In genomic region chr20:44208770-44209169, GRCh38 we compare ENCODE assay signal across 1 cellular context.
A peak's percentile ranks its signal among the peaks of the same experiment; 100 is the strongest.
TF ChIP-seq lines count a peak whose summit lies in the region.

No MANE protein-coding gene starts in this region.

TF ChIP-seq in K562, 482 proteins besides CTCF, POLR2A, EP300 and RAD21:
- TF ChIP-seq, protein P1, sequence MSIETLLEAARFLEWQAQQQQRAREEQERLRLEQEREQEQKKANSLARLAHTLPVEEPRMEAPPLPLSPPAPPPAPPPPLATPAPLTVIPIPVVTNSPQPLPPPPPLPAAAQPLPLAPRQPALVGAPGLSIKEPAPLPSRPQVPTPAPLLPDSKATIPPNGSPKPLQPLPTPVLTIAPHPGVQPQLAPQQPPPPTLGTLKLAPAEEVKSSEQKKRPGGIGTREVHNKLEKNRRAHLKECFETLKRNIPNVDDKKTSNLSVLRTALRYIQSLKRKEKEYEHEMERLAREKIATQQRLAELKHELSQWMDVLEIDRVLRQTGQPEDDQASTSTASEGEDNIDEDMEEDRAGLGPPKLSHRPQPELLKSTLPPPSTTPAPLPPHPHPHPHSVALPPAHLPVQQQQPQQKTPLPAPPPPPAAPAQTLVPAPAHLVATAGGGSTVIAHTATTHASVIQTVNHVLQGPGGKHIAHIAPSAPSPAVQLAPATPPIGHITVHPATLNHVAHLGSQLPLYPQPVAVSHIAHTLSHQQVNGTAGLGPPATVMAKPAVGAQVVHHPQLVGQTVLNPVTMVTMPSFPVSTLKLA (conservative IDR thresholded peaks at IDR 0.05), result peak; percentile 16 to 42; a peak in 2 of 4 replicates
- TF ChIP-seq SAFB (IDR thresholded peaks at IDR 0.05; ENCODE audit: borderline replicate concordance, low read depth, low read length) (no peak), GTF2A2 (tag; IDR thresholded peaks at IDR 0.05) (no peak), SIX5 (IDR thresholded peaks at IDR 0.05; ENCODE audit: borderline replicate concordance in 1 of 2, insufficient read depth in 1 of 2, low read depth in 1 of 2, low read length in 2 of 2) (no peak), MEIS2 (IDR thresholded peaks at IDR 0.05; ENCODE audit: partially characterized antibody) (peak; percentile 62), PBX2 (CRISPR knock-in tag; IDR thresholded peaks at IDR 0.05; ENCODE audit: low read depth) (no peak), PBX2 (tag; conservative IDR thresholded peaks at IDR 0.05; ENCODE audit: low read depth) (peak; percentile 27; the same call in 1 of the 2 replicates), ZFPM2 (CRISPR knock-in tag; IDR thresholded peaks at IDR 0.05) (no peak), PKNOX1 (IDR thresholded peaks at IDR 0.05) (peak; percentile 70)
- TF ChIP-seq, protein P2, sequence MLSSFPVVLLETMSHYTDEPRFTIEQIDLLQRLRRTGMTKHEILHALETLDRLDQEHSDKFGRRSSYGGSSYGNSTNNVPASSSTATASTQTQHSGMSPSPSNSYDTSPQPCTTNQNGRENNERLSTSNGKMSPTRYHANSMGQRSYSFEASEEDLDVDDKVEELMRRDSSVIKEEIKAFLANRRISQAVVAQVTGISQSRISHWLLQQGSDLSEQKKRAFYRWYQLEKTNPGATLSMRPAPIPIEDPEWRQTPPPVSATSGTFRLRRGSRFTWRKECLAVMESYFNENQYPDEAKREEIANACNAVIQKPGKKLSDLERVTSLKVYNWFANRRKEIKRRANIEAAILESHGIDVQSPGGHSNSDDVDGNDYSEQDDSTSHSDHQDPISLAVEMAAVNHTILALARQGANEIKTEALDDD (IDR thresholded peaks at IDR 0.05), result peak; percentile 41; the same call in 1 of the 2 replicates
